In genomic region chr10:100502926-100503480, GRCh38 we compare ENCODE assay signal across 19 cellular contexts. TPM values are rescaled to one million over a fixed set of nuclear protein-coding genes. Genes with fewer than 3 reads are reported as not detected.
"Had no signal": no experiment of that assay in that cellular context is flagged by ENCODE, and none has a peak within 500 bp of the region (broad histone marks: within the 10 kb centered on the region; RNA-seq: fewer than 3 reads in every experiment).

No MANE protein-coding gene starts in this region.

- H3K9me3 ChIP-seq: gastrocnemius medialis, heart right ventricle, transverse colon had no signal

- H3K27me3 Mint-ChIP-seq: stimulated activated naive B cell treated with anti-CD40 and anti-IgM and Interleukin-4, amounts not matched to agents 10 μg/mL and 1 μg/mL and 100 μg/mL, for 72 hours had no signal

- H3K9me3 Mint-ChIP-seq: activated naive CD4-positive, alpha-beta T cell treated with anti-CD3 and anti-CD28 coated beads, Interleukin-2, amount 50 U/mL, for 72 hours; natural killer cell; stimulated activated naive B cell treated with anti-CD40 and anti-IgM and Interleukin-4, amounts not matched to agents 10 μg/mL and 1 μg/mL and 100 μg/mL, for 72 hours had no signal

- H3K4me3 Mint-ChIP-seq: natural killer cell; stimulated activated naive B cell treated with anti-CD40 and anti-IgM and Interleukin-4, amounts not matched to agents 10 μg/mL and 1 μg/mL and 100 μg/mL, for 72 hours had no signal

- H3K27ac Mint-ChIP-seq: activated naive CD4-positive, alpha-beta T cell treated with anti-CD3 and anti-CD28 coated beads, Interleukin-2, amount 50 U/mL, for 72 hours; natural killer cell; stimulated activated naive B cell treated with anti-CD40 and anti-IgM and Interleukin-4, amounts not matched to agents 10 μg/mL and 1 μg/mL and 100 μg/mL, for 72 hours had no signal

- H3K27ac ChIP-seq: dorsolateral prefrontal cortex, gastrocnemius medialis, heart right ventricle, transverse colon had no signal

- H3K4me1 Mint-ChIP-seq: stimulated activated naive B cell treated with anti-CD40 and anti-IgM and Interleukin-4, amounts not matched to agents 10 μg/mL and 1 μg/mL and 100 μg/mL, for 72 hours had no signal

- H3K4me1 ChIP-seq: gastrocnemius medialis, heart right ventricle, transverse colon had no signal

- H3K4me3 ChIP-seq: dorsolateral prefrontal cortex, gastrocnemius medialis, heart right ventricle, transverse colon had no signal

- ATAC-seq: activated naive CD4-positive, alpha-beta T cell treated with anti-CD3 and anti-CD28 coated beads, Interleukin-2, amount 50 U/mL, for 72 hours; esophagus mucosa; gastrocnemius medialis; heart right ventricle; left lobe of liver; natural killer cell; sciatic nerve; stimulated activated naive B cell treated with anti-CD40 and anti-IgM and Interleukin-4, amounts not matched to agents 10 μg/mL and 1 μg/mL and 100 μg/mL, for 72 hours had no signal

- H3K27me3 ChIP-seq: dorsolateral prefrontal cortex, gastrocnemius medialis, heart right ventricle, transverse colon had no signal

- DNase-seq: activated T-cell treated with anti-CD3 and anti-CD28 coated beads for 4 hours; anterior cingulate cortex; dorsolateral prefrontal cortex; gastrocnemius medialis; heart right ventricle; islet precursor cell; natural killer cell; stimulated activated CD4-positive, alpha-beta T cell treated with anti-CD3 and anti-CD28 coated beads, Interleukin-2, amount 100 ng/mL, for 24 hours; stimulated activated naive B cell treated with anti-CD40 and anti-IgM and Interleukin-4, amounts not matched to agents 10 μg/mL and 1 μg/mL and 100 μg/mL, for 72 hours; transverse colon had no signal

RNA-seq across cellular contexts. Expression of gene WNT8B, which starts 40.2 kb away (rescaled TPM):
- total RNA-seq: esophagus mucosa; gastrocnemius medialis; heart right ventricle; left lobe of liver; mucosa of gallbladder; natural killer cell; osteoblast; pulmonary artery endothelial cell; sciatic nerve; subcutaneous adipose tissue; T-helper 1 cell treated with Interleukin-12 subunit alpha and Interleukin-12 subunit beta and Interleukin-4 antibody, amounts not matched to agents 30 ng/mL and 1 ng/mL, for 36 hours; transverse colon had no signal
- polyA plus RNA-seq: heart right ventricle had no signal
